Comparison of ENCODE assay signal across 8 cellular contexts in the genomic region with DNA sequence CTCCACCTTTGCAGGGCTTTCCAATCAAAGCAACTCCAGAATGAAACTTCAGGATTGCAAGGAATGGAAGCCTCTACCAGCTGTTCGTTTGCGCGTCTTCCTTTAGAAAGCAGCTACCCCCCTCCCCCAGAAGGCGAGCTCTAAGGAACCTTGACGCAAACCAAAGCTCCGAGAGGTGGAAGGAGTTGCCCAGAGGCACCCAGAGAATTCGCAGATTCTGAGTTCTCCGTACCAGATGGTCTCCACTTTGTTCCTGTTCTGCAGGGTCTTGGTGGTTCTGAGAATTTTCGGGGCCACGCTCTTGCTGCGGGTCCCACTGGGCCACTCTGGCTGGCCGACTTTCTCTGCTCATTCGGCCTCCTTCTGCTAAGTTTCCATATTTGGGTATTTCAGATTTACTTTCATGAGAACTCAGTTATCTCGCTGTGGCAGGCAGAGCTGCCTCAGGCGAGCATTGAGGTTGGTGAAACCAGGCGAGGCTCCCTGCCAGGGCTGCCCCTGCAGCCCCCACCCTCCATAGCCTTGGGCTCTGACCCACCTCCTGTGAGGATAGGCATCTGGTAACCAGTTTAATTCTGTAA. TPM values are rescaled to one million over a fixed set of nuclear protein-coding genes. Genes with fewer than 3 reads are reported as not detected.
DNase-seq lines count a peak whose midpoint lies in the region; ATAC-seq and TF ChIP-seq lines count a peak whose summit lies in the region.

No MANE protein-coding gene starts in this region.

- ATAC-seq in HG02798 (IDR thresholded peaks at IDR 0.05; ENCODE audit: poor library complexity, unreplicated experiment) = peak; percentile 32
- no peak for ATAC-seq in lung (ENCODE audit: insufficient read depth, low FRiP score)
- ATAC-seq in upper lobe of right lung = peak; percentile 18

- no peaks in the 10 kb centered on the region for H3K9me3 Mint-ChIP-seq in chondrocyte (ENCODE audit: low read depth)

- H3K27ac ChIP-seq in RWPE1 = peak overlapping the region; percentile 61
- H3K27ac ChIP-seq in lung (ENCODE audit: low read depth in 1 of 2, low read length in 1 of 2) = peak overlapping the region in 1 of 2 donors; percentile 68
- peak overlapping the region; percentile 79 for H3K27ac ChIP-seq in upper lobe of right lung

- no peaks in the 10 kb centered on the region for H3K36me3 Mint-ChIP-seq in chondrocyte (ENCODE audit: low read depth)

- TF ChIP-seq CTCF in RWPE1 (conservative IDR thresholded peaks at IDR 0.05; ENCODE audit: low read depth) (no peak), chondrocyte (IDR thresholded peaks at IDR 0.05) (peak; percentile 10), lung (IDR thresholded peaks at IDR 0.05; ENCODE audit: control extremely low read depth, extremely low read depth) (no peak), upper lobe of right lung (IDR thresholded peaks at IDR 0.05) (no peak)

- intact Hi-C loops in upper lobe of right lung (cut with DNase I) = no loop called here

- CTCF ChIA-PET in RWPE1 (lab: Yijun Ruan, JAX) = interaction anchor here (0.6 to 0.7 kb wide), 3 partner anchors 66 to 618 kb away, joined by 3 to 5 read pairs (median 4); no protein-coding TSS in a partner anchor

- DNase-seq in stimulated activated naive CD4-positive, alpha-beta T cell (lab: John Stamatoyannopoulos, UW) = peak in 5 of 6 experiments; percentile 21 to 69 (median 43)
- no peak for DNase-seq in stimulated activated naive CD4-positive, alpha-beta T cell treated with Interleukin-2 at 50 U/mL for 16 hours (lab: John Stamatoyannopoulos, UW)
- DNase-seq in RWPE1 (ENCODE audit: low spot score) = peak; percentile 51
- DNase-seq in chondrocyte (ENCODE audit: low spot score) = no peak
- no peak for DNase-seq in lung (ENCODE audit: low spot score)
- no peak for DNase-seq in upper lobe of right lung
- no peak for DNase-seq in NCI-H2107 (lab: John Stamatoyannopoulos, UW)

- no peaks in the 10 kb centered on the region for H3K9me3 ChIP-seq in lung (ENCODE audit: control insufficient read depth in 2 of 2, insufficient read depth in 1 of 2, low read length in 1 of 2)
- no peaks in the 10 kb centered on the region for H3K9me3 ChIP-seq in upper lobe of right lung

- H3K4me3 Mint-ChIP-seq in chondrocyte (ENCODE audit: unreplicated experiment) = peak overlapping the region; percentile 88

- whole genome bisulfite sequencing in lung, 2 donors = 4 to 11% methylated on average over 16 of the region's 16 CpGs

- H3K27me3 Mint-ChIP-seq in chondrocyte (ENCODE audit: low read depth) = no peaks in the 10 kb centered on the region

- peak overlapping the region; percentile 94 for H3K27ac Mint-ChIP-seq in chondrocyte (ENCODE audit: unreplicated experiment)

- no peaks in the 10 kb centered on the region for H3K27me3 ChIP-seq in lung (ENCODE audit: control insufficient read depth, insufficient read depth)
- H3K27me3 ChIP-seq in upper lobe of right lung = no peaks in the 10 kb centered on the region

- peak overlapping the region; percentile 68 for H3K4me3 ChIP-seq in lung
- H3K4me3 ChIP-seq in upper lobe of right lung = peak overlapping the region; percentile 80

- peaks cover 4 to 11% of the 10 kb centered on the region in 2 donors for H3K4me1 ChIP-seq in lung (ENCODE audit: control insufficient read depth in 2 of 2, insufficient read depth in 2 of 2, low read length in 2 of 2)
- peaks cover 15% of the 10 kb centered on the region for H3K4me1 ChIP-seq in upper lobe of right lung

- H3K36me3 ChIP-seq in lung (ENCODE audit: control insufficient read depth in 2 of 2, insufficient read depth in 2 of 2, low read length in 2 of 2) = no peaks in the 10 kb centered on the region
- H3K36me3 ChIP-seq in upper lobe of right lung = no peaks in the 10 kb centered on the region

- peaks cover 57% of the 10 kb centered on the region for H3K4me1 Mint-ChIP-seq in chondrocyte (ENCODE audit: low read depth)

- POLR2A ChIA-PET in RWPE1 (lab: Yijun Ruan, JAX; ENCODE audit: low non-redundant PET) = no interaction called here

RNA-seq across cellular contexts. Expression of a gene that starts 0.8 kb away (rescaled TPM):
- 52.9 to 58.7 TPM (median 57.4 TPM) in 3 replicates for total RNA-seq in chondrocyte
- 10 to 100 TPM in 1 of 2 donors, 1 to 10 TPM in 1; 8.6 to 25.9 TPM for total RNA-seq in lung
- polyA plus RNA-seq in lung = 1 to 10 TPM; 4.3 to 4.4 TPM
- 9.8 TPM for total RNA-seq in upper lobe of right lung

Comparison
In these comparisons a context has a peak if more than half of its experiments do, and no peak if none do; other contexts are left out.
1. DNase-seq: peak in stimulated activated naive CD4-positive, alpha-beta T cell (5 of 6) and RWPE1 (single experiment); none in stimulated activated naive CD4-positive, alpha-beta T cell treated with Interleukin-2 at 50 U/mL for 16 hours (single experiment), chondrocyte (single experiment), lung (single experiment), upper lobe of right lung (single experiment) and NCI-H2107 (single experiment).